ENCODE assay signal across 15 cellular contexts in genomic region chr3:66487475-66487874, GRCh38. TPM values are rescaled to one million over a fixed set of nuclear protein-coding genes. Genes with fewer than 3 reads are reported as not detected.
A peak's percentile ranks its signal among the peaks of the same experiment; 100 is the strongest.
DNase-seq lines count a peak whose midpoint lies in the region; ATAC-seq and TF ChIP-seq lines count a peak whose summit lies in the region.
"Had no signal": no experiment of that assay in that cellular context is flagged by ENCODE, and none has a peak within 500 bp of the region (broad histone marks: within the 10 kb centered on the region; RNA-seq: fewer than 3 reads in every experiment).

No MANE protein-coding gene starts in this region.

- TF ChIP-seq POLR2A in body of pancreas (IDR thresholded peaks at IDR 0.05): no peak

- H3K9me3 ChIP-seq in body of pancreas (no peaks in the 10 kb centered on the region), lower lobe of right lung (no peaks in the 10 kb centered on the region), thoracic aorta (no peaks in the 10 kb centered on the region)
- H3K9me3 ChIP-seq: BE2C had no signal

- peaks cover 75% of the 10 kb centered on the region for H3K4me1 Mint-ChIP-seq in activated naive CD8-positive, alpha-beta T cell (ENCODE audit: low read depth)
- H3K4me1 Mint-ChIP-seq in activated naive CD8-positive, alpha-beta T cell treated with anti-CD3 and anti-CD28 coated beads for 36 hours: peaks cover 56% of the 10 kb centered on the region

- no peak overlapping the region for H3K4me3 Mint-ChIP-seq in activated naive CD8-positive, alpha-beta T cell
- no peak overlapping the region for H3K4me3 Mint-ChIP-seq in activated naive CD8-positive, alpha-beta T cell treated with anti-CD3 and anti-CD28 coated beads for 36 hours
- H3K4me3 Mint-ChIP-seq: stimulated activated naive B cell treated with anti-CD40 and anti-IgM and Interleukin-4, amounts not matched to agents 10 μg/mL and 1 μg/mL and 100 μg/mL, for 72 hours had no signal

- H3K4me1 ChIP-seq in body of pancreas (peaks cover 93% of the 10 kb centered on the region), lower lobe of right lung (peaks cover 89% of the 10 kb centered on the region), thoracic aorta (ENCODE audit: control insufficient read depth in 1 of 2, low read depth in 2 of 2) (peaks cover 63 to 99% of the 10 kb centered on the region in 2 donors)
- H3K4me1 ChIP-seq: BE2C had no signal

- peaks cover 7% of the 10 kb centered on the region for H3K36me3 Mint-ChIP-seq in activated naive CD8-positive, alpha-beta T cell
- H3K36me3 Mint-ChIP-seq in activated naive CD8-positive, alpha-beta T cell treated with anti-CD3 and anti-CD28 coated beads for 36 hours: peaks cover 15% of the 10 kb centered on the region

- H3K27me3 Mint-ChIP-seq in activated naive CD8-positive, alpha-beta T cell: peaks cover 2% of the 10 kb centered on the region
- H3K27me3 Mint-ChIP-seq in activated naive CD8-positive, alpha-beta T cell treated with anti-CD3 and anti-CD28 coated beads for 36 hours: peaks cover 25% of the 10 kb centered on the region
- H3K27me3 Mint-ChIP-seq: naive thymus-derived CD4-positive, alpha-beta T cell had no signal

- ATAC-seq in body of pancreas (no peak), lower lobe of right lung (no peak), thoracic aorta (ENCODE audit: insufficient number of reproducible peaks, low FRiP score, low read depth) (no peak), GM18498 (IDR thresholded peaks at IDR 0.05; ENCODE audit: unreplicated experiment) (no peak), GM18909 (IDR thresholded peaks at IDR 0.05; ENCODE audit: poor library complexity, unreplicated experiment) (no peak)
- ATAC-seq: naive thymus-derived CD4-positive, alpha-beta T cell; Right ventricle myocardium inferior; stimulated activated naive B cell treated with anti-CD40 and anti-IgM and Interleukin-4, amounts not matched to agents 10 μg/mL and 1 μg/mL and 100 μg/mL, for 72 hours had no signal

- H3K4me3 ChIP-seq in body of pancreas: no peak overlapping the region
- H3K4me3 ChIP-seq in lower lobe of right lung: no peak overlapping the region
- H3K4me3 ChIP-seq in thoracic aorta: no peak overlapping the region

- no peak for DNase-seq in activated naive CD8-positive, alpha-beta T cell treated with anti-CD3 and anti-CD28 coated beads for 36 hours
- DNase-seq in body of pancreas (no peak), lower lobe of right lung (no peak), thoracic aorta (ENCODE audit: low spot score) (no peak), activated gamma-delta T cell treated with Interleukin-2 at 50 U/mL for 16 hours (no peak)
- DNase-seq: activated T-cell treated with anti-CD3 and anti-CD28 coated beads, Interleukin-2, amount 50 U/mL, for 48 hours; BE2C; H7; hypothalamus; naive thymus-derived CD4-positive, alpha-beta T cell; stimulated activated naive B cell treated with anti-CD40 and anti-IgM and Interleukin-4, amounts not matched to agents 10 μg/mL and 1 μg/mL and 100 μg/mL, for 72 hours had no signal

- TF ChIP-seq CTCF in body of pancreas (IDR thresholded peaks at IDR 0.05) (no peak), lower lobe of right lung (IDR thresholded peaks at IDR 0.05) (no peak), thoracic aorta (IDR thresholded peaks at IDR 0.05) (no peak)

- H3K27me3 ChIP-seq in body of pancreas: no peaks in the 10 kb centered on the region
- no peaks in the 10 kb centered on the region for H3K27me3 ChIP-seq in lower lobe of right lung (ENCODE audit: low read depth)
- no peaks in the 10 kb centered on the region for H3K27me3 ChIP-seq in thoracic aorta (replicated peaks; ENCODE audit: insufficient read depth)

- no peaks in the 10 kb centered on the region for H3K9me3 Mint-ChIP-seq in activated naive CD8-positive, alpha-beta T cell (ENCODE audit: low read depth)
- no peaks in the 10 kb centered on the region for H3K9me3 Mint-ChIP-seq in activated naive CD8-positive, alpha-beta T cell treated with anti-CD3 and anti-CD28 coated beads for 36 hours
- H3K9me3 Mint-ChIP-seq: naive thymus-derived CD4-positive, alpha-beta T cell had no signal

- H3K27ac Mint-ChIP-seq in activated naive CD8-positive, alpha-beta T cell: peak overlapping the region; percentile 24
- H3K27ac Mint-ChIP-seq in activated naive CD8-positive, alpha-beta T cell treated with anti-CD3 and anti-CD28 coated beads for 36 hours: no peak overlapping the region
- H3K27ac Mint-ChIP-seq: stimulated activated naive B cell treated with anti-CD40 and anti-IgM and Interleukin-4, amounts not matched to agents 10 μg/mL and 1 μg/mL and 100 μg/mL, for 72 hours had no signal

- 33 to 36% methylated on average over 5 of the region's 5 CpGs for WGBS in body of pancreas, 2 donors

- intact Hi-C loops in body of pancreas (cut with DNase I) (no loop called here), lower lobe of right lung (cut with DNase I) (no loop called here)

- no peaks in the 10 kb centered on the region for H3K36me3 ChIP-seq in body of pancreas (replicated peaks in 1 of 2; ENCODE audit: insufficient read depth in 1 of 2, low read depth in 2 of 2)
- H3K36me3 ChIP-seq in lower lobe of right lung: no peaks in the 10 kb centered on the region
- H3K36me3 ChIP-seq in thoracic aorta: no peaks in the 10 kb centered on the region
- H3K36me3 ChIP-seq: BE2C had no signal

- H3K27ac ChIP-seq in body of pancreas (peak overlapping the region; percentile 16 to 84 (median 55)), lower lobe of right lung (peak overlapping the region; percentile 14), thoracic aorta (peak overlapping the region; percentile 91 to 92)

RNA-seq across cellular contexts. Expression of gene LRIG1, which starts 13.3 kb away (rescaled TPM):
- 1 to 10 TPM; 8.2 to 8.5 TPM for total RNA-seq in activated naive CD8-positive, alpha-beta T cell treated with anti-CD3 and anti-CD28 coated beads for 36 hours
- total RNA-seq in body of pancreas (100 to 1,000 TPM; 111 to 114 TPM), lower lobe of right lung (54.2 TPM), thoracic aorta (100 to 1,000 TPM; 121 to 131 TPM)

Comparison
In these comparisons a context has a peak if more than half of its experiments do, and no peak if none do; other contexts are left out.
1. H3K27ac ChIP-seq: peak in every context shown above with its lines; median percentile 92 in thoracic aorta; 55 in body of pancreas; 14 in lower lobe of right lung.